ENCODE assay signal across 1 cellular context in the genomic region with DNA sequence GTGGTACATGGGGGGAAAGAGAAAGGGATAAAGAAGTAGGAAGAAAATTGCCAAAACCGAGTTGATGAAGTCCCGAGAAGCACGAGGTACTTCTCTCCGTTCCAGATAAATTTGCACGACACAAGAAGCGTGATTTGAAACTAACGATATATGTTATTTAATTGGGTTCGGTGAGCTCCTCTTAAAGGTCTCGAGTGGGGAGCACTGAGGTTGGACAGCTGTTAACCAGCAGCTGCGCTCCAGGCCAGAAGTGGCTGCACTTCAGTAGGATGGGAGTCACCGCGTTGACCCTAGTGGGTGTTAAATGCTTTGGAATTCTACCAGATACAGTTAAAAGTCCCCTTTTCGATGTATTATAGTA.
TF ChIP-seq lines count a peak whose summit lies in the region.

No MANE protein-coding gene starts in this region.

TF ChIP-seq in GM12878, 131 proteins besides CTCF, POLR2A, EP300 and RAD21 (continued from another document):
- TF ChIP-seq BCL3 (IDR thresholded peaks at IDR 0.05; ENCODE audit: borderline replicate concordance, insufficient read depth, low read depth, low read length, poor library complexity, severe bottlenecking) (no peak), IRF4 (IDR thresholded peaks at IDR 0.05; ENCODE audit: low read depth, low read length) (no peak), TCF3 (IDR thresholded peaks at IDR 0.05; ENCODE audit: borderline replicate concordance, insufficient read depth, low read depth, low read length) (no peak), RBBP5 (conservative IDR thresholded peaks at IDR 0.05) (no peak), CHD4 (IDR thresholded peaks at IDR 0.05) (no peak), IKZF2 (IDR thresholded peaks at IDR 0.05) (no peak), ZZZ3 (IDR thresholded peaks at IDR 0.05; ENCODE audit: control insufficient read depth, insufficient read length, low read depth) (no peak), NFXL1 (IDR thresholded peaks at IDR 0.05; ENCODE audit: borderline replicate concordance) (no peak), ZBTB33 (IDR thresholded peaks at IDR 0.05) (no peak), POU2F2 (IDR thresholded peaks at IDR 0.05; ENCODE audit: borderline replicate concordance, low read depth, low read length) (no peak), CREM (IDR thresholded peaks at IDR 0.05; ENCODE audit: low read depth) (no peak), ELK1 (IDR thresholded peaks at IDR 0.05; ENCODE audit: low read depth, low read length) (no peak), CEBPB (IDR thresholded peaks at IDR 0.05; ENCODE audit: borderline replicate concordance in 1 of 2, low read depth in 2 of 2, low read length in 2 of 2) (no peak), MEF2A (IDR thresholded peaks at IDR 0.05; ENCODE audit: insufficient read depth, low read depth, low read length) (no peak), REST (IDR thresholded peaks at IDR 0.05; ENCODE audit: low read depth, low read length) (no peak)
- TF ChIP-seq, protein P1, sequence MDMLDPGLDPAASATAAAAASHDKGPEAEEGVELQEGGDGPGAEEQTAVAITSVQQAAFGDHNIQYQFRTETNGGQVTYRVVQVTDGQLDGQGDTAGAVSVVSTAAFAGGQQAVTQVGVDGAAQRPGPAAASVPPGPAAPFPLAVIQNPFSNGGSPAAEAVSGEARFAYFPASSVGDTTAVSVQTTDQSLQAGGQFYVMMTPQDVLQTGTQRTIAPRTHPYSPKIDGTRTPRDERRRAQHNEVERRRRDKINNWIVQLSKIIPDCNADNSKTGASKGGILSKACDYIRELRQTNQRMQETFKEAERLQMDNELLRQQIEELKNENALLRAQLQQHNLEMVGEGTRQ (IDR thresholded peaks at IDR 0.05; ENCODE audit: borderline replicate concordance, low read depth, low read length): no peak
- TF ChIP-seq, protein P2, sequence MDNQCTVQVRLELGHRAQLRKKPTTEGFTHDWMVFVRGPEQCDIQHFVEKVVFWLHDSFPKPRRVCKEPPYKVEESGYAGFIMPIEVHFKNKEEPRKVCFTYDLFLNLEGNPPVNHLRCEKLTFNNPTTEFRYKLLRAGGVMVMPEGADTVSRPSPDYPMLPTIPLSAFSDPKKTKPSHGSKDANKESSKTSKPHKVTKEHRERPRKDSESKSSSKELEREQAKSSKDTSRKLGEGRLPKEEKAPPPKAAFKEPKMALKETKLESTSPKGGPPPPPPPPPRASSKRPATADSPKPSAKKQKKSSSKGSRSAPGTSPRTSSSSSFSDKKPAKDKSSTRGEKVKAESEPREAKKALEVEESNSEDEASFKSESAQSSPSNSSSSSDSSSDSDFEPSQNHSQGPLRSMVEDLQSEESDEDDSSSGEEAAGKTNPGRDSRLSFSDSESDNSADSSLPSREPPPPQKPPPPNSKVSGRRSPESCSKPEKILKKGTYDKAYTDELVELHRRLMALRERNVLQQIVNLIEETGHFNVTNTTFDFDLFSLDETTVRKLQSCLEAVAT (IDR thresholded peaks at IDR 0.05): no peak
TF ChIP-seq in GM12878: peak in this region for 0.
